30 cellular contexts compared by ENCODE assay signal in the genomic region with DNA sequence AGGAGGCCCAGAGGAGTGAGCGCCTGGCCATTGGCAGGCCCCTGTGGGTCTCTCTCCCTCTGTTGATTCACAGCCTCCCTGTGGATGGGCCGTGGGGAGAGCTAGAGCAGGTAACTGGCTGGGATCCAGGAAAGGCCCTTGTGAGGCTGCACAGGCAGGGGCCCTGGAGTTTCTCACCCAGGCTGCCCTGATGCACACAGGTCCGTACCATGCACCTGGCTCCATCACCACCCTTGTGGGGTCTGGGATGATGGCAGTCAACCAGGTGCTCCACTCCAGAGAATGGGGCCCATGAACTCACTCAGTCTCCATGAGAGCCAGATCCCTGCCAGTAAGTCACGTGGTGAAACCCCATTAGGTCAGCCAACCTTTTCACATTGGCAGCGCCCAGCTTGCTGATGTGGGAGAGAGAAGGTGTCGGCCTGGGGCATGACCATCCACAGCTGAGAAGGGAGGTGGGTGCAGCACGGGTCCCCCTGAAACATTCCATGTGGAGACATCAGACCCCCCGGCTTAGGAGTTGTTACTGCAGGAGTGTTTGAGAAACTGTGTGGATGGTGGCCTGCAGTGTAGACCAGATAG.
"Had no signal": no experiment of that assay in that cellular context is flagged by ENCODE, and none has a peak within 500 bp of the region (broad histone marks: within the 10 kb centered on the region; RNA-seq: fewer than 3 reads in every experiment).

No MANE protein-coding gene starts in this region.

- H3K4me1 Mint-ChIP-seq: activated T-helper 17 cell treated with anti-CD3 and anti-CD28 coated beads, Interleukin-2, amount 50 U/mL, for 72 hours had no signal

- ATAC-seq: activated CD4-positive, CD25-positive, alpha-beta regulatory T cell treated with anti-CD3 and anti-CD28 coated beads, Interleukin-2, amount 50 U/mL, for 24 hours; activated T-helper 17 cell treated with anti-CD3 and anti-CD28 coated beads, Interleukin-2, amount 50 U/mL, for 72 hours; left lung; lower lobe of right lung; natural killer cell; sciatic nerve; T-helper 17 cell had no signal

- H3K4me3 Mint-ChIP-seq: activated T-cell treated with anti-CD3 and anti-CD28 coated beads, Interleukin-2, amount 50 U/mL, for 24 hours; activated T-helper 17 cell treated with anti-CD3 and anti-CD28 coated beads, Interleukin-2, amount 50 U/mL, for 72 hours; immature natural killer cell; natural killer cell; neural progenitor cell; T-helper 17 cell had no signal

- H3K27me3 Mint-ChIP-seq: progenitor cell of endocrine pancreas had no signal

- H3K36me3 Mint-ChIP-seq: immature natural killer cell, natural killer cell, neural progenitor cell had no signal

- H3K9me3 ChIP-seq: left lung, lower lobe of right lung, tibial nerve had no signal

- H3K9me3 Mint-ChIP-seq: activated T-cell treated with anti-CD3 and anti-CD28 coated beads, Interleukin-2, amount 50 U/mL, for 24 hours; immature natural killer cell had no signal

- H3K4me3 ChIP-seq: left lung, lower lobe of right lung, neural progenitor cell, ovary, skin epidermis, tibial nerve had no signal

- H3K36me3 ChIP-seq: left lung, lower lobe of right lung, neural progenitor cell, ovary, tibial nerve, WERI-Rb-1 had no signal

- H3K27me3 ChIP-seq: ovary had no signal

- H3K27ac Mint-ChIP-seq: activated T-cell treated with anti-CD3 and anti-CD28 coated beads, Interleukin-2, amount 50 U/mL, for 24 hours; activated T-helper 17 cell treated with anti-CD3 and anti-CD28 coated beads, Interleukin-2, amount 50 U/mL, for 72 hours; immature natural killer cell; natural killer cell; neural progenitor cell; progenitor cell of endocrine pancreas; T-helper 17 cell had no signal

- H3K4me1 ChIP-seq: lower lobe of right lung, neural progenitor cell had no signal

- DNase-seq: activated CD4-positive, alpha-beta T cell treated with anti-CD3 and anti-CD28 coated beads for 48 hours; activated CD4-positive, alpha-beta T cell treated with anti-CD3 and anti-CD28 coated beads, Interleukin-2, amount 50 U/mL, for 48 hours; activated CD8-positive, alpha-beta memory T cell treated with anti-CD3 and anti-CD28 coated beads, Interleukin-2, amount 50 U/mL, for 48 hours; activated gamma-delta T cell treated with Interleukin-2 at 50 U/mL for 16 hours; activated naive CD4-positive, alpha-beta T cell treated with anti-CD3 and anti-CD28 coated beads, Interleukin-2, amount 50 U/mL, for 16 hours; activated T-cell treated with anti-CD3 and anti-CD28 coated beads, Interleukin-2, amount 50 U/mL, for 24 hours; amygdala; central memory CD4-positive, alpha-beta T cell; dermis blood vessel endothelial cell; effector CD8-positive, alpha-beta T cell; hippocampal formation; immature natural killer cell; left lung; lower lobe of right lung; mesenchymal stem cell; natural killer cell; ovary; stimulated activated CD4-positive, alpha-beta T cell treated with anti-CD3 and anti-CD28 coated beads, Interleukin-4, amount 100 ng/mL, for 4 hours; stimulated activated CD8-positive, alpha-beta memory T cell treated with anti-CD3 and anti-CD28 coated beads, Interleukin-4, amount 100 ng/mL, for 48 hours; stimulated activated naive CD4-positive, alpha-beta T cell; T-helper 17 cell; T1000; WERI-Rb-1 had no signal

- H3K27ac ChIP-seq: left lung, lower lobe of right lung, neural progenitor cell, ovary, skin epidermis, tibial nerve, WERI-Rb-1 had no signal
